In genomic region chr5:124952079-124952478, GRCh38 we compare ENCODE assay signal across 9 cellular contexts.
DNase-seq lines count a peak whose midpoint lies in the region; ATAC-seq and TF ChIP-seq lines count a peak whose summit lies in the region.
"Had no signal": no experiment of that assay in that cellular context is flagged by ENCODE, and none has a peak within 500 bp of the region (broad histone marks: within the 10 kb centered on the region; RNA-seq: fewer than 3 reads in every experiment).

No MANE protein-coding gene starts in this region.

- DNase-seq in ACHN: peak; percentile 5
- peak; percentile 3 for DNase-seq in GM19240 (ENCODE audit: insufficient read length, low spot score)
- DNase-seq in OCI-LY7 (ENCODE audit: low spot score): peak; percentile 61
- no peak for DNase-seq in T1000 (lab: John Stamatoyannopoulos, UW)
- no peak for DNase-seq in retina
- no peak for DNase-seq in epidermal melanocyte (ENCODE audit: insufficient read length, low spot score)
- DNase-seq in activated CD4-positive, alpha-beta T cell treated with anti-CD3 and anti-CD28 coated beads for 36 hours: no peak

- in situ Hi-C loops in ACHN (cut with HindIII; ENCODE audit: low pct_ligation_motif_present, low pct_unique_long_range_greater_than_20kb, low sequenced_read_pairs): no loop called here

- H3K4me1 ChIP-seq in OCI-LY7 (ENCODE audit: insufficient read depth, low read length, poor library complexity, severe bottlenecking): peaks cover 22% of the 10 kb centered on the region
- H3K4me1 ChIP-seq: vagina had no signal

- H3K4me3 Mint-ChIP-seq in activated CD4-positive, alpha-beta T cell treated with anti-CD3 and anti-CD28 coated beads for 36 hours: no peak overlapping the region

- H4K20me1 ChIP-seq in OCI-LY7 (ENCODE audit: insufficient read depth, low read length): no peaks in the 10 kb centered on the region

- H3K79me2 ChIP-seq in OCI-LY7 (ENCODE audit: insufficient read depth, low read depth, low read length): no peaks in the 10 kb centered on the region

- TF ChIP-seq CTCF in OCI-LY7 (conservative IDR thresholded peaks at IDR 0.05; ENCODE audit: low read length): no peak

- H3K9me3 ChIP-seq in OCI-LY7 (ENCODE audit: low read length): peaks cover 18% of the 10 kb centered on the region
- H3K9me3 ChIP-seq: vagina had no signal

- no peaks in the 10 kb centered on the region for H3K27me3 Mint-ChIP-seq in activated CD4-positive, alpha-beta T cell treated with anti-CD3 and anti-CD28 coated beads for 36 hours

- no peak overlapping the region for H3K27ac Mint-ChIP-seq in activated CD4-positive, alpha-beta T cell treated with anti-CD3 and anti-CD28 coated beads for 36 hours

- CTCF ChIA-PET in OCI-LY7 (lab: Charles Lee; ENCODE audit: unreplicated experiment): no interaction called here
- CTCF ChIA-PET in activated CD4-positive, alpha-beta T cell treated with anti-CD3 and anti-CD28 coated beads for 36 hours (lab: Charles Lee): interaction anchor here (0.6 kb wide), 1 partner anchor 178 kb away, joined by 5 read pairs; no protein-coding TSS in a partner anchor

- POLR2A ChIA-PET in OCI-LY7 (lab: Charles Lee): interaction anchor here (0.6 to 2.1 kb wide), 17 partner anchors 9 to 920 kb away, joined by 3 to 13 read pairs (median 4); no protein-coding TSS in a partner anchor
- POLR2A ChIA-PET in activated CD4-positive, alpha-beta T cell treated with anti-CD3 and anti-CD28 coated beads for 36 hours (lab: Charles Lee): no interaction called here

- H3K4me2 ChIP-seq in OCI-LY7 (ENCODE audit: low read length): peak overlapping the region; percentile 48

- H3K9me2 ChIP-seq in OCI-LY7 (ENCODE audit: insufficient read depth, low read length): no peaks in the 10 kb centered on the region

- H3K4me1 Mint-ChIP-seq in activated CD4-positive, alpha-beta T cell treated with anti-CD3 and anti-CD28 coated beads for 36 hours: no peaks in the 10 kb centered on the region

- BruUV-seq in OCI-LY7 (replicated peaks; lab: Mats Ljungman, UMichigan): no TSS peak

- H3K36me3 ChIP-seq in OCI-LY7 (ENCODE audit: insufficient read depth, low read length): peaks cover 11% of the 10 kb centered on the region
- H3K36me3 ChIP-seq: vagina had no signal

- peaks cover 3% of the 10 kb centered on the region for H3K9me3 Mint-ChIP-seq in activated CD4-positive, alpha-beta T cell treated with anti-CD3 and anti-CD28 coated beads for 36 hours (ENCODE audit: low read depth)

- H3K36me3 Mint-ChIP-seq in activated CD4-positive, alpha-beta T cell treated with anti-CD3 and anti-CD28 coated beads for 36 hours (ENCODE audit: low read depth): no peaks in the 10 kb centered on the region

- ATAC-seq in HG02973 (IDR thresholded peaks at IDR 0.05; ENCODE audit: unreplicated experiment): peak; percentile 97
- no peak for ATAC-seq in activated CD4-positive, alpha-beta T cell treated with anti-CD3 and anti-CD28 coated beads for 36 hours

- H3K27ac ChIP-seq in OCI-LY7 (ENCODE audit: low read depth, low read length, poor library complexity, severe bottlenecking): peak overlapping the region; percentile 56
- H3K27ac ChIP-seq: vagina had no signal

- H2AFZ ChIP-seq in OCI-LY7 (ENCODE audit: low read length): peak overlapping the region; percentile 98

- intact Hi-C loops in OCI-LY7 (cut with micrococcal nuclease; ENCODE audit: unreplicated experiment): loop anchor here (2.0 to 5.0 kb wide), 2 partner anchors 29 to 55 kb away; no protein-coding TSS in a partner anchor
- intact Hi-C loops in activated CD4-positive, alpha-beta T cell treated with anti-CD3 and anti-CD28 coated beads for 36 hours (cut with DNase I, micrococcal nuclease): no loop called here

- peak overlapping the region; percentile 38 for H3K4me3 ChIP-seq in OCI-LY7 (ENCODE audit: low read depth, low read length, poor library complexity, severe bottlenecking)
- H3K4me3 ChIP-seq: vagina had no signal

Comparison
In these comparisons a context has a peak if more than half of its experiments do, and no peak if none do; other contexts are left out.
1. DNase-seq: peak in ACHN (single experiment), GM19240 (single experiment) and OCI-LY7 (single experiment); none in T1000 (single experiment), retina (single experiment), epidermal melanocyte (single experiment) and activated CD4-positive, alpha-beta T cell treated with anti-CD3 and anti-CD28 coated beads for 36 hours (single experiment).